8 cellular contexts compared by ENCODE assay signal in genomic region chr2:159960413-159960812, GRCh38. TPM values are rescaled to one million over a fixed set of nuclear protein-coding genes. Genes with fewer than 3 reads are reported as not detected.
DNase-seq lines count a peak whose midpoint lies in the region; ATAC-seq, FAIRE-seq and TF ChIP-seq lines count a peak whose summit lies in the region.

No MANE protein-coding gene starts in this region.

- peak; percentile 94 for FAIRE-seq in GM12892 (lab: Jason Lieb, UNC)

- H3K27ac ChIP-seq in HCT116 (ENCODE audit: low read depth, low read length), result no peak overlapping the region
- H3K27ac ChIP-seq in SJSA1, result peak overlapping the region; percentile 49
- no peak overlapping the region for H3K27ac ChIP-seq in mesenchymal stem cell (ENCODE audit: low read length, poor library complexity, severe bottlenecking)

- no peaks in the 10 kb centered on the region for H3K79me2 ChIP-seq in HCT116 (ENCODE audit: insufficient read depth, low read length)

- H3K36me3 ChIP-seq in HCT116 (ENCODE audit: control insufficient read depth in 1 of 2, insufficient read depth in 2 of 2, low read length in 2 of 2) (no peaks in the 10 kb centered on the region), SJSA1 (no peaks in the 10 kb centered on the region), mesenchymal stem cell (ENCODE audit: control insufficient read depth in 1 of 2, insufficient read depth in 2 of 2, low read depth in 1 of 2, low read length in 2 of 2) (peaks cover 7 to 35% of the 10 kb centered on the region in 2 experiments)

- H2AFZ ChIP-seq in HCT116 (ENCODE audit: low read depth, low read length, poor library complexity, severe bottlenecking), result peak overlapping the region; percentile 76
- H2AFZ ChIP-seq in mesenchymal stem cell (ENCODE audit: low read depth, low read length), result no peak overlapping the region

- intact Hi-C loops in HCT116 (cut with micrococcal nuclease) (loop anchor here (10.0 kb wide), 3 partner anchors 406 to 1056 kb away; no protein-coding TSS in a partner anchor), posterior cingulate gyrus (cut with DNase I) (no loop called here)

- H3K4me1 ChIP-seq in HCT116 (ENCODE audit: control insufficient read depth in 1 of 2, insufficient read depth in 2 of 2, low read length in 2 of 2) (peaks cover 9 to 21% of the 10 kb centered on the region in 2 experiments), SJSA1 (replicated peaks) (peaks cover 17% of the 10 kb centered on the region), mesenchymal stem cell (ENCODE audit: control insufficient read depth, insufficient read depth, low read depth, low read length) (peaks cover 2% of the 10 kb centered on the region)

- H3K9me2 ChIP-seq in HCT116 (ENCODE audit: insufficient read depth), result no peaks in the 10 kb centered on the region

- H4K20me1 ChIP-seq in HCT116 (ENCODE audit: insufficient read depth), result no peaks in the 10 kb centered on the region

- 77% methylated on average over 2 of the region's 2 CpGs for WGBS in mesenchymal stem cell

- CTCF ChIA-PET in HCT116 (lab: Charles Lee), result interaction anchor here (1.2 kb wide), 1 partner anchor 39 kb away, joined by 3 read pairs; no protein-coding TSS in a partner anchor

- no peak overlapping the region for H2BK5ac ChIP-seq in mesenchymal stem cell (ENCODE audit: low read depth, low read length, poor library complexity, severe bottlenecking)

- no peak overlapping the region for H3K4me3 ChIP-seq in HCT116 (replicated peaks in 1 of 2; ENCODE audit: low read depth in 1 of 2, low read length in 2 of 2)
- no peak overlapping the region for H3K4me3 ChIP-seq in SJSA1
- H3K4me3 ChIP-seq in mesenchymal stem cell (ENCODE audit: insufficient read depth in 1 of 2, low read depth in 1 of 2, low read length in 2 of 2), result no peak overlapping the region

- H3K79me1 ChIP-seq in mesenchymal stem cell (replicated peaks; ENCODE audit: low read length, poor library complexity, severe bottlenecking), result peaks cover 2% of the 10 kb centered on the region

- H2AK5ac ChIP-seq in mesenchymal stem cell (ENCODE audit: low read length, severe bottlenecking), result no peak overlapping the region

- H3K4me2 ChIP-seq in HCT116 (ENCODE audit: low read length) (peak overlapping the region; percentile 58), mesenchymal stem cell (ENCODE audit: low read length, poor library complexity, severe bottlenecking) (no peak overlapping the region)

- no peak overlapping the region for H2BK120ac ChIP-seq in mesenchymal stem cell (ENCODE audit: low read depth, low read length)

- no peak overlapping the region for H4K91ac ChIP-seq in mesenchymal stem cell (ENCODE audit: low read length)

- BruUV-seq in HCT116 (replicated peaks; lab: Mats Ljungman, UMichigan), result no TSS peak

- no peak for DNase-seq in GM12892 (ENCODE audit: insufficient read length)
- peak; percentile 12 for DNase-seq in HCT116 (ENCODE audit: low read depth, low spot score)
- DNase-seq in SJSA1 (ENCODE audit: low read depth in 1 of 2, low spot score in 2 of 2), result peak in 1 of 2 experiments; percentile 54
- DNase-seq in mesenchymal stem cell, result peak; percentile 83
- DNase-seq in cortex of kidney (lab: John Stamatoyannopoulos, UW), result no peak
- no peak for DNase-seq in posterior cingulate gyrus
- no peak for DNase-seq in activated CD4-positive, alpha-beta T cell treated with anti-CD3 and anti-CD28 coated beads for 48 hours
- DNase-seq in NCI-H1436 (lab: John Stamatoyannopoulos, UW), result no peak

- no peaks in the 10 kb centered on the region for H3K9me3 ChIP-seq in HCT116 (ENCODE audit: control insufficient read depth in 1 of 2, insufficient read depth in 1 of 2, low read depth in 1 of 2, low read length in 2 of 2)
- H3K9me3 ChIP-seq in SJSA1 (replicated peaks), result no peaks in the 10 kb centered on the region
- H3K9me3 ChIP-seq in mesenchymal stem cell (ENCODE audit: control insufficient read depth, low read length), result no peaks in the 10 kb centered on the region

- no peak for TF ChIP-seq CTCF in HCT116 (IDR thresholded peaks at IDR 0.05 in 2 of 3, conservative IDR thresholded peaks at IDR 0.05 in 1 of 3; ENCODE audit: borderline replicate concordance in 1 of 3, insufficient read depth in 1 of 3, low read depth in 2 of 3, low read length in 2 of 3)

- H3K23ac ChIP-seq in mesenchymal stem cell (ENCODE audit: low read length in 2 of 2), result no peak overlapping the region

- no peak for TF ChIP-seq RAD21 in HCT116 (IDR thresholded peaks at IDR 0.05; ENCODE audit: low read depth)

- H3K4ac ChIP-seq in mesenchymal stem cell (ENCODE audit: low read depth in 1 of 2, low read length in 2 of 2), result no peak overlapping the region

- H2BK15ac ChIP-seq in mesenchymal stem cell (ENCODE audit: low read depth, poor library complexity, severe bottlenecking), result no peak overlapping the region

- ATAC-seq in HCT116, result peak; percentile 74

- H3K18ac ChIP-seq in mesenchymal stem cell (ENCODE audit: low read depth in 1 of 2, low read length in 2 of 2), result no peak overlapping the region

- H4K8ac ChIP-seq in mesenchymal stem cell (ENCODE audit: low read length), result no peak overlapping the region

- POLR2A ChIA-PET in HCT116 (lab: Charles Lee), result no interaction called here

- no peaks in the 10 kb centered on the region for H3K27me3 ChIP-seq in HCT116 (ENCODE audit: insufficient read depth, low read length)
- no peaks in the 10 kb centered on the region for H3K27me3 ChIP-seq in SJSA1 (replicated peaks)
- no peaks in the 10 kb centered on the region for H3K27me3 ChIP-seq in mesenchymal stem cell (ENCODE audit: control insufficient read depth in 1 of 2, insufficient read depth in 1 of 2, low read length in 2 of 2)

- H3K9ac ChIP-seq in HCT116 (ENCODE audit: low read length) (no peak overlapping the region), mesenchymal stem cell (ENCODE audit: low read length) (peak overlapping the region; percentile 33)

- no peak for TF ChIP-seq POLR2A in GM12892 (IDR thresholded peaks at IDR 0.05; ENCODE audit: low read depth, low read length)
- TF ChIP-seq POLR2A in HCT116 (IDR thresholded peaks at IDR 0.05; ENCODE audit: borderline replicate concordance, extremely low read depth, insufficient read depth, insufficient read length), result no peak

- RAD21 ChIA-PET in HCT116 (lab: Charles Lee; ENCODE audit: low non-redundant PET in 1 of 2, low total read pairs in 2 of 2, uncharacterized antibody in 2 of 2, unreplicated experiment in 2 of 2), result no interaction called here

- H3K14ac ChIP-seq in mesenchymal stem cell (ENCODE audit: low read length in 2 of 2), result no peak overlapping the region

- no peak overlapping the region for H2BK12ac ChIP-seq in mesenchymal stem cell (ENCODE audit: low read length in 2 of 2)

TF ChIP-seq in HCT116, 20 proteins besides CTCF, POLR2A, EP300 and RAD21 (continues in another document):
- TF ChIP-seq YY1 (IDR thresholded peaks at IDR 0.05; ENCODE audit: extremely low read depth, insufficient replicate concordance, low read depth, low read length) (no peak), SRF (IDR thresholded peaks at IDR 0.05; ENCODE audit: low read depth) (peak; percentile 23; the same call in 1 of the 2 replicates), EZH2phosphoT487 (IDR thresholded peaks at IDR 0.05; ENCODE audit: borderline replicate concordance) (no peak), TCF7L2 (IDR thresholded peaks at IDR 0.05; ENCODE audit: borderline replicate concordance, extremely low read depth, insufficient read depth, insufficient read length) (no peak), REST (IDR thresholded peaks at IDR 0.05; ENCODE audit: low read depth) (no peak), SIN3A (IDR thresholded peaks at IDR 0.05; ENCODE audit: low read depth) (no peak), EZH2 (IDR thresholded peaks at IDR 0.05) (no peak), MAX (IDR thresholded peaks at IDR 0.05) (no peak), CBX3 (IDR thresholded peaks at IDR 0.05; ENCODE audit: low read depth) (peak; percentile 69; the same call in 1 of the 2 replicates), POLR2AphosphoS5 (IDR thresholded peaks at IDR 0.05; ENCODE audit: low read depth, low read length) (no peak), EGR1 (IDR thresholded peaks at IDR 0.05; ENCODE audit: low read depth) (peak; percentile 46; the same call in 1 of the 2 replicates), ZNF274 (IDR thresholded peaks at IDR 0.05; ENCODE audit: low read depth, low read length) (no peak), SP1 (IDR thresholded peaks at IDR 0.05; ENCODE audit: low read depth) (peak; percentile 51), JUND (IDR thresholded peaks at IDR 0.05) (peak; percentile 75)

RNA-seq across cellular contexts. Expression of gene LY75, which starts 55.9 kb away (rescaled TPM):
- polyA plus RNA-seq in GM12892 (2012; ENCODE audit: missing spikeins), result 105 TPM
- total RNA-seq in HCT116 (2021; ENCODE audit: unreplicated experiment), result not detected
- polyA plus RNA-seq in HCT116 (2012), result not detected in 2 replicates
- not detected in 2 replicates for total RNA-seq in SJSA1 (2014; rRNA removed; shearing (Covaris generic))
- polyA plus RNA-seq in mesenchymal stem cell (2013, experiment 1 of 2), result 0.03 TPM
- not detected for polyA plus RNA-seq in mesenchymal stem cell (2013, experiment 2 of 2)

Comparison
In these comparisons a context has a peak if more than half of its experiments do, and no peak if none do; other contexts are left out.
1. DNase-seq: peak in HCT116 (single experiment) and mesenchymal stem cell (single experiment); none in GM12892 (single experiment), cortex of kidney (single experiment), posterior cingulate gyrus (0 of 10), activated CD4-positive, alpha-beta T cell treated with anti-CD3 and anti-CD28 coated beads for 48 hours (single experiment) and NCI-H1436 (single experiment).